Comparison of ENCODE assay signal across 18 cellular contexts in the genomic region with DNA sequence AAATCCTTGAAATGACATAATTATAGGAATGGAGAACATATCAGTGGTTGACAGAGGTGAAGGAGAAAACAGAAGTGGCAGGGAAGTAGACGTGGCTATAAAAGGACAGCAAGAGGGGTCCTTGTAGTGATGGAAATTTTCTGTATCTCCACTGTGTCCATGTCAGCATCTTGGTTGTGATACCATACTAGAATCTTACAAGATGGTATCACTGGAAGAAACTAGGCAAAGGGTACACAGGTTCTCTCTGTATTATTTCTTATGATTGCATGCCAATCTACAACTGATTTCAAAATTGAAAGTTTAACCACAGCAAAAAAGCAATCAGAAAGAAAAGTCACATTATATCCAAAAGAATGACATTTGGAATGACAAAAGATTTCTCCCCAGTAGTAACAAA. TPM values are rescaled to one million over a fixed set of nuclear protein-coding genes. Genes with fewer than 3 reads are reported as not detected.
DNase-seq lines count a peak whose midpoint lies in the region; ATAC-seq, FAIRE-seq and TF ChIP-seq lines count a peak whose summit lies in the region.
"Had no signal": no experiment of that assay in that cellular context is flagged by ENCODE, and none has a peak within 500 bp of the region (broad histone marks: within the 10 kb centered on the region; RNA-seq: fewer than 3 reads in every experiment).

No MANE protein-coding gene starts in this region.

- H3K27ac Mint-ChIP-seq in activated T-cell treated with anti-CD3 and anti-CD28 coated beads, Interleukin-2, amount 50 U/mL, for 72 hours: peak overlapping the region; percentile 98
- peak overlapping the region; percentile 37 for H3K27ac Mint-ChIP-seq in CD8-positive, alpha-beta T cell
- H3K27ac Mint-ChIP-seq in activated naive CD4-positive, alpha-beta T cell treated with anti-CD3 and anti-CD28 coated beads, Interleukin-2, amount 50 U/mL, for 72 hours: peak overlapping the region; percentile 91 to 97
- peak overlapping the region; percentile 87 for H3K27ac Mint-ChIP-seq in stimulated activated effector memory CD8-positive, alpha-beta T cell treated with anti-CD3 and anti-CD28 coated beads, Interleukin-12 subunit alpha, Interleukin-12 subunit beta, amount 100 ng/mL, for 72 hours

- no peaks in the 10 kb centered on the region for H3K36me3 ChIP-seq in CD8-positive, alpha-beta T cell (ENCODE audit: insufficient read depth, low read length)
- peaks cover 1 to 12% of the 10 kb centered on the region in 2 experiments; a peak in 3 of 5 replicates for H3K36me3 ChIP-seq in HepG2 (replicated peaks in 1 of 2; ENCODE audit: control insufficient read depth in 1 of 2, insufficient read depth in 2 of 2, low read length in 2 of 2)
- H3K36me3 ChIP-seq: BE2C had no signal

- H2AFZ ChIP-seq in HepG2 (ENCODE audit: low read length): no peak overlapping the region

- intact Hi-C loops in CD8-positive, alpha-beta T cell (cut with DNase I, micrococcal nuclease): loop anchor here in 1 of 2 experiments (2.0 kb wide), 1 partner anchor 16 kb away; the partner anchor contains the start of gene ZC3H12D
- intact Hi-C loops in HepG2 (cut with micrococcal nuclease; ENCODE audit: unreplicated experiment): no loop called here

- H3K27me3 ChIP-seq in CD8-positive, alpha-beta T cell (ENCODE audit: insufficient read depth, low read length): no peaks in the 10 kb centered on the region
- no peaks in the 10 kb centered on the region for H3K27me3 ChIP-seq in HepG2 (ENCODE audit: control insufficient read depth in 1 of 2, insufficient read depth in 2 of 2, low read length in 2 of 2)
- H3K27me3 ChIP-seq: BE2C had no signal

- H3K27me3 Mint-ChIP-seq in activated T-cell treated with anti-CD3 and anti-CD28 coated beads, Interleukin-2, amount 50 U/mL, for 72 hours (ENCODE audit: low read depth): no peaks in the 10 kb centered on the region
- H3K27me3 Mint-ChIP-seq in CD8-positive, alpha-beta T cell (ENCODE audit: low read depth): no peaks in the 10 kb centered on the region

- no peaks in the 10 kb centered on the region for H4K20me1 ChIP-seq in HepG2 (ENCODE audit: insufficient read depth, low read length)

- no peak overlapping the region for H3K9ac ChIP-seq in HepG2 (ENCODE audit: insufficient read depth, low read depth, low read length)

- no TSS peak for BruUV-seq in HepG2 (replicated peaks; lab: Mats Ljungman, UMichigan)

- H3K79me2 ChIP-seq in HepG2 (ENCODE audit: insufficient read depth, low read length): no peaks in the 10 kb centered on the region

- no peak overlapping the region for H3K4me2 ChIP-seq in HepG2 (ENCODE audit: low read depth, low read length)

- CTCF ChIA-PET in CD8-positive, alpha-beta T cell (lab: Charles Lee): no interaction called here
- CTCF ChIA-PET in HepG2 (lab: Yijun Ruan, JAX; ENCODE audit: low intra/inter-chr PET ratio, low total read pairs): no interaction called here

- DNase-seq in activated T-cell treated with anti-CD3 and anti-CD28 coated beads, Interleukin-2, amount 50 U/mL, for 72 hours: no peak
- DNase-seq in activated T-cell treated with anti-CD3 and anti-CD28 coated beads, Interleukin-2, amount 50 U/mL, for 1 hour: no peak
- no peak for DNase-seq in CD8-positive, alpha-beta T cell
- no peak for DNase-seq in activated naive CD4-positive, alpha-beta T cell treated with anti-CD3 and anti-CD28 coated beads, Interleukin-2, amount 50 U/mL, for 72 hours (ENCODE audit: low spot score in 2 of 2)
- no peak for DNase-seq in stimulated activated effector memory CD8-positive, alpha-beta T cell treated with anti-CD3 and anti-CD28 coated beads, Interleukin-12 subunit alpha, Interleukin-12 subunit beta, amount 100 ng/mL, for 72 hours (ENCODE audit: low spot score in 2 of 2)
- DNase-seq in HepG2 (ENCODE audit: low spot score): no peak
- DNase-seq: BE2C, COR-L47, DMS153, EL, KBM-7, NCI-H146, NCI-H2081 treated with DMSO at 0.1 percent for 48 hours, NCI-H524 had no signal

- H3K4me1 Mint-ChIP-seq in activated T-cell treated with anti-CD3 and anti-CD28 coated beads, Interleukin-2, amount 50 U/mL, for 72 hours (ENCODE audit: low read depth): peaks cover 95% of the 10 kb centered on the region
- H3K4me1 Mint-ChIP-seq in CD8-positive, alpha-beta T cell (ENCODE audit: low read depth): peaks cover 18% of the 10 kb centered on the region
- H3K4me1 Mint-ChIP-seq in stimulated activated effector memory CD8-positive, alpha-beta T cell treated with anti-CD3 and anti-CD28 coated beads, Interleukin-12 subunit alpha, Interleukin-12 subunit beta, amount 100 ng/mL, for 72 hours: peaks cover 65% of the 10 kb centered on the region

- peaks cover 2% of the 10 kb centered on the region for H3K4me1 ChIP-seq in CD8-positive, alpha-beta T cell (ENCODE audit: insufficient read depth, low read length)
- peaks cover 22% of the 10 kb centered on the region for H3K4me1 ChIP-seq in HepG2 (ENCODE audit: insufficient read depth, low read length)
- H3K4me1 ChIP-seq: BE2C had no signal

- POLR2A ChIA-PET in CD8-positive, alpha-beta T cell (lab: Charles Lee): no interaction called here
- POLR2A ChIA-PET in HepG2 (lab: Yijun Ruan, JAX): no interaction called here

- H3K9me3 ChIP-seq in CD8-positive, alpha-beta T cell (ENCODE audit: low read length): no peaks in the 10 kb centered on the region
- H3K9me3 ChIP-seq in HepG2 (ENCODE audit: low read length): no peaks in the 10 kb centered on the region
- H3K9me3 ChIP-seq: BE2C had no signal

- TF ChIP-seq CTCF in CD8-positive, alpha-beta T cell (IDR thresholded peaks at IDR 0.05): no peak
- TF ChIP-seq CTCF in HepG2 (CRISPR knock-in tag; IDR thresholded peaks at IDR 0.05): no peak

- WGBS in HepG2 (ENCODE audit: low lambda C conversion rate): 100% methylated on average over 1 of the region's 1 CpG

- in situ Hi-C loops in HepG2 (cut with HindIII; ENCODE audit: extremely low pct_ligation_motif_present, low pct_unique_long_range_greater_than_20kb): no loop called here

- no peak for FAIRE-seq in HepG2 (lab: Jason Lieb, UNC)
- FAIRE-seq: H1, RCC 7860 had no signal

- H3K27ac ChIP-seq in CD8-positive, alpha-beta T cell (ENCODE audit: low read depth, low read length): peak overlapping the region; percentile 18
- H3K27ac ChIP-seq in HepG2 (ENCODE audit: extremely low read length, insufficient read depth, low read length): no peak overlapping the region
- H3K27ac ChIP-seq: HL-60 had no signal

- H3K36me3 Mint-ChIP-seq in activated T-cell treated with anti-CD3 and anti-CD28 coated beads, Interleukin-2, amount 50 U/mL, for 72 hours (ENCODE audit: insufficient read depth in 2 of 2): peaks cover 2 to 29% of the 10 kb centered on the region in 2 donors
- H3K36me3 Mint-ChIP-seq in CD8-positive, alpha-beta T cell: peaks cover 44% of the 10 kb centered on the region
- H3K36me3 Mint-ChIP-seq in activated naive CD4-positive, alpha-beta T cell treated with anti-CD3 and anti-CD28 coated beads, Interleukin-2, amount 50 U/mL, for 72 hours: peaks cover 7 to 37% of the 10 kb centered on the region in 2 donors
- H3K36me3 Mint-ChIP-seq in stimulated activated effector memory CD8-positive, alpha-beta T cell treated with anti-CD3 and anti-CD28 coated beads, Interleukin-12 subunit alpha, Interleukin-12 subunit beta, amount 100 ng/mL, for 72 hours: peaks cover 67% of the 10 kb centered on the region

- no peaks in the 10 kb centered on the region for H3K9me3 Mint-ChIP-seq in activated T-cell treated with anti-CD3 and anti-CD28 coated beads, Interleukin-2, amount 50 U/mL, for 72 hours
- H3K9me3 Mint-ChIP-seq in CD8-positive, alpha-beta T cell: no peaks in the 10 kb centered on the region
- no peaks in the 10 kb centered on the region for H3K9me3 Mint-ChIP-seq in activated naive CD4-positive, alpha-beta T cell treated with anti-CD3 and anti-CD28 coated beads, Interleukin-2, amount 50 U/mL, for 72 hours
- H3K9me3 Mint-ChIP-seq in stimulated activated effector memory CD8-positive, alpha-beta T cell treated with anti-CD3 and anti-CD28 coated beads, Interleukin-12 subunit alpha, Interleukin-12 subunit beta, amount 100 ng/mL, for 72 hours: no peaks in the 10 kb centered on the region

- peak overlapping the region; percentile 27 to 56 for H3K4me3 Mint-ChIP-seq in activated T-cell treated with anti-CD3 and anti-CD28 coated beads, Interleukin-2, amount 50 U/mL, for 72 hours
- H3K4me3 Mint-ChIP-seq in CD8-positive, alpha-beta T cell: no peak overlapping the region
- no peak overlapping the region for H3K4me3 Mint-ChIP-seq in stimulated activated effector memory CD8-positive, alpha-beta T cell treated with anti-CD3 and anti-CD28 coated beads, Interleukin-12 subunit alpha, Interleukin-12 subunit beta, amount 100 ng/mL, for 72 hours

- no peak for TF ChIP-seq EP300 in HepG2 (IDR thresholded peaks at IDR 0.05; ENCODE audit: low read depth in 2 of 2, low read length in 2 of 2)
- no peak for TF ChIP-seq EP300 in HepG2 (CRISPR knock-in tag; IDR thresholded peaks at IDR 0.05; ENCODE audit: borderline replicate concordance)

- H3K4me3 ChIP-seq in CD8-positive, alpha-beta T cell (ENCODE audit: low read depth, low read length): no peak overlapping the region
- H3K4me3 ChIP-seq in HepG2 (replicated peaks in 1 of 3; ENCODE audit: insufficient read depth in 1 of 3, low read depth in 2 of 3, low read length in 3 of 3): no peak overlapping the region

- ATAC-seq in activated T-cell treated with anti-CD3 and anti-CD28 coated beads, Interleukin-2, amount 50 U/mL, for 72 hours (replicated peaks in 1 of 2): peak; percentile 49 to 56
- no peak for ATAC-seq in CD8-positive, alpha-beta T cell
- ATAC-seq in activated naive CD4-positive, alpha-beta T cell treated with anti-CD3 and anti-CD28 coated beads, Interleukin-2, amount 50 U/mL, for 72 hours: peak; percentile 71
- ATAC-seq in stimulated activated effector memory CD8-positive, alpha-beta T cell treated with anti-CD3 and anti-CD28 coated beads, Interleukin-12 subunit alpha, Interleukin-12 subunit beta, amount 100 ng/mL, for 72 hours: no peak
- ATAC-seq in HG02798 (IDR thresholded peaks at IDR 0.05; ENCODE audit: poor library complexity, unreplicated experiment) (no peak), HepG2 (no peak)

- TF ChIP-seq POLR2A in HepG2 (IDR thresholded peaks at IDR 0.05; ENCODE audit: insufficient read depth in 1 of 2, low read depth in 2 of 2, low read length in 2 of 2): no peak

- no peak for TF ChIP-seq RAD21 in HepG2 (CRISPR knock-in tag; IDR thresholded peaks at IDR 0.05)

RNA-seq across cellular contexts. Expression of gene ZC3H12D, which starts 16.4 kb away (rescaled TPM):
- total RNA-seq in activated T-cell treated with anti-CD3 and anti-CD28 coated beads, Interleukin-2, amount 50 U/mL, for 72 hours: 100 to 1,000 TPM; 106 to 170 TPM
- 10 to 100 TPM; 45.9 to 50.0 TPM for total RNA-seq in CD8-positive, alpha-beta T cell
- 100 to 1,000 TPM in 1 of 2 donors, 10 to 100 TPM in 1; 87.1 to 186 TPM for total RNA-seq in activated naive CD4-positive, alpha-beta T cell treated with anti-CD3 and anti-CD28 coated beads, Interleukin-2, amount 50 U/mL, for 72 hours
- total RNA-seq in HepG2 (2016; rRNA removed; fragmentation: Illumina TruSeq; extraction: Trizol): 2.1 and 2.7 TPM in 2 replicates
- total RNA-seq in HepG2 (2016; cell fraction: cytosol; rRNA removed; fragmentation: Illumina TruSeq; extraction: Trizol; ENCODE audit: low read depth): 0.88 and 0.91 TPM in 2 replicates
- total RNA-seq in HepG2 (2016; cell fraction: insoluble cytoplasmic fraction; rRNA removed; fragmentation: Illumina TruSeq; extraction: Trizol): 1.2 and 1.9 TPM in 2 replicates
- total RNA-seq in HepG2 (2016; cell fraction: membrane; rRNA removed; fragmentation: Illumina TruSeq; extraction: Trizol): 1.1 and 1.2 TPM in 2 replicates
- total RNA-seq in HepG2 (2016; cell fraction: nucleus; rRNA removed; fragmentation: Illumina TruSeq; extraction: Trizol): 2.5 and 3.1 TPM in 2 replicates
- 1.2 and 1.7 TPM in 2 replicates for polyA plus RNA-seq in HepG2 (2011; rRNA removed)
- 0.85 and 1.1 TPM in 2 replicates for polyA plus RNA-seq in HepG2 (2011; cell fraction: cytosol; rRNA removed)
- polyA plus RNA-seq in HepG2 (2011; cell fraction: nucleus; rRNA removed): 2.7 and 3.3 TPM in 2 replicates
- 0.52 and 1.1 TPM in 2 replicates for polyA plus RNA-seq in HepG2 (2012)
- 0.17 and 0.23 TPM in 2 replicates for polyA plus RNA-seq in HepG2 (2016; cell fraction: cytosol; fragmentation: Illumina TruSeq; extraction: Trizol; ENCODE audit: low read depth)
- 0.86 and 1.6 TPM in 2 replicates for polyA plus RNA-seq in HepG2 (2016; cell fraction: insoluble cytoplasmic fraction; fragmentation: Illumina TruSeq; extraction: Trizol; ENCODE audit: low read depth)
- polyA plus RNA-seq in HepG2 (2016; cell fraction: membrane; fragmentation: Illumina TruSeq; extraction: Trizol; ENCODE audit: low read depth): 0.51 and 0.76 TPM in 2 replicates
- polyA plus RNA-seq in HepG2 (2016; cell fraction: nucleus; fragmentation: Illumina TruSeq; extraction: Trizol; ENCODE audit: insufficient read depth, low read depth): 2.8 and 3.1 TPM in 2 replicates
- polyA minus RNA-seq in HepG2 (2011; rRNA and poly(A)+ RNA removed; ENCODE audit: low replicate concordance): 0.54 and 3.2 TPM in 2 replicates
- polyA minus RNA-seq in HepG2 (2011; cell fraction: cytosol; rRNA and poly(A)+ RNA removed): 0.53 and 1.2 TPM in 2 replicates
- 2.2 and 2.9 TPM in 2 replicates for polyA minus RNA-seq in HepG2 (2011; cell fraction: nucleus; rRNA and poly(A)+ RNA removed)

RNA-seq across cellular contexts. Expression of gene PPIL4, which starts 44.6 kb away (rescaled TPM):
- 10 to 100 TPM; 29.5 to 42.0 TPM for total RNA-seq in activated T-cell treated with anti-CD3 and anti-CD28 coated beads, Interleukin-2, amount 50 U/mL, for 72 hours
- 10 to 100 TPM; 59.1 to 59.4 TPM for total RNA-seq in CD8-positive, alpha-beta T cell
- 10 to 100 TPM; 21.9 to 29.3 TPM for total RNA-seq in activated naive CD4-positive, alpha-beta T cell treated with anti-CD3 and anti-CD28 coated beads, Interleukin-2, amount 50 U/mL, for 72 hours
- total RNA-seq in HepG2 (2016; rRNA removed; fragmentation: Illumina TruSeq; extraction: Trizol): 46.0 and 67.8 TPM in 2 replicates
- total RNA-seq in HepG2 (2016; cell fraction: cytosol; rRNA removed; fragmentation: Illumina TruSeq; extraction: Trizol; ENCODE audit: low read depth): 13.8 and 17.0 TPM in 2 replicates
- 47.1 and 69.6 TPM in 2 replicates for total RNA-seq in HepG2 (2016; cell fraction: insoluble cytoplasmic fraction; rRNA removed; fragmentation: Illumina TruSeq; extraction: Trizol)
- 14.4 and 19.2 TPM in 2 replicates for total RNA-seq in HepG2 (2016; cell fraction: membrane; rRNA removed; fragmentation: Illumina TruSeq; extraction: Trizol)
- 37.8 and 41.0 TPM in 2 replicates for total RNA-seq in HepG2 (2016; cell fraction: nucleus; rRNA removed; fragmentation: Illumina TruSeq; extraction: Trizol)
- polyA plus RNA-seq in HepG2 (2011; rRNA removed): 5.2 and 5.5 TPM in 2 replicates
- polyA plus RNA-seq in HepG2 (2011; cell fraction: cytosol; rRNA removed): 1.8 and 3.8 TPM in 2 replicates
- polyA plus RNA-seq in HepG2 (2011; cell fraction: nucleus; rRNA removed): 4.0 and 6.2 TPM in 2 replicates
- 21.8 and 30.7 TPM in 2 replicates for polyA plus RNA-seq in HepG2 (2012)
- 2.4 and 2.5 TPM in 2 replicates for polyA plus RNA-seq in HepG2 (2016; cell fraction: cytosol; fragmentation: Illumina TruSeq; extraction: Trizol; ENCODE audit: low read depth)
- 59.0 and 69.8 TPM in 2 replicates for polyA plus RNA-seq in HepG2 (2016; cell fraction: insoluble cytoplasmic fraction; fragmentation: Illumina TruSeq; extraction: Trizol; ENCODE audit: low read depth)
- polyA plus RNA-seq in HepG2 (2016; cell fraction: membrane; fragmentation: Illumina TruSeq; extraction: Trizol; ENCODE audit: low read depth): 3.5 and 5.4 TPM in 2 replicates
- 55.7 and 57.6 TPM in 2 replicates for polyA plus RNA-seq in HepG2 (2016; cell fraction: nucleus; fragmentation: Illumina TruSeq; extraction: Trizol; ENCODE audit: insufficient read depth, low read depth)
- polyA minus RNA-seq in HepG2 (2011; rRNA and poly(A)+ RNA removed; ENCODE audit: low replicate concordance): 1.0 and 1.7 TPM in 2 replicates
- polyA minus RNA-seq in HepG2 (2011; cell fraction: cytosol; rRNA and poly(A)+ RNA removed): 9.3 and 11.2 TPM in 2 replicates
- polyA minus RNA-seq in HepG2 (2011; cell fraction: nucleus; rRNA and poly(A)+ RNA removed): 18.6 and 19.8 TPM in 2 replicates

Comparison
In these comparisons a context has a peak if more than half of its experiments do, and no peak if none do; other contexts are left out.
1. ATAC-seq: peak in activated T-cell treated with anti-CD3 and anti-CD28 coated beads, Interleukin-2, amount 50 U/mL, for 72 hours (2 of 2) and activated naive CD4-positive, alpha-beta T cell treated with anti-CD3 and anti-CD28 coated beads, Interleukin-2, amount 50 U/mL, for 72 hours (2 of 2); none in CD8-positive, alpha-beta T cell (single experiment), stimulated activated effector memory CD8-positive, alpha-beta T cell treated with anti-CD3 and anti-CD28 coated beads, Interleukin-12 subunit alpha, Interleukin-12 subunit beta, amount 100 ng/mL, for 72 hours (single experiment), HG02798 (single experiment) and HepG2 (single experiment).
2. H3K27ac Mint-ChIP-seq: peak in every context shown above with its lines; median percentile 98 in activated T-cell treated with anti-CD3 and anti-CD28 coated beads, Interleukin-2, amount 50 U/mL, for 72 hours; 94 in activated naive CD4-positive, alpha-beta T cell treated with anti-CD3 and anti-CD28 coated beads, Interleukin-2, amount 50 U/mL, for 72 hours; 87 in stimulated activated effector memory CD8-positive, alpha-beta T cell treated with anti-CD3 and anti-CD28 coated beads, Interleukin-12 subunit alpha, Interleukin-12 subunit beta, amount 100 ng/mL, for 72 hours; 37 in CD8-positive, alpha-beta T cell.
3. H3K4me3 Mint-ChIP-seq: peak in activated T-cell treated with anti-CD3 and anti-CD28 coated beads, Interleukin-2, amount 50 U/mL, for 72 hours (2 of 2); none in CD8-positive, alpha-beta T cell (single experiment) and stimulated activated effector memory CD8-positive, alpha-beta T cell treated with anti-CD3 and anti-CD28 coated beads, Interleukin-12 subunit alpha, Interleukin-12 subunit beta, amount 100 ng/mL, for 72 hours (single experiment).
4. RNA of gene ZC3H12D, which starts 16.4 kb away (total RNA-seq): 87.1 to 186 TPM in activated naive CD4-positive, alpha-beta T cell treated with anti-CD3 and anti-CD28 coated beads, Interleukin-2, amount 50 U/mL, for 72 hours, 106 to 170 TPM in activated T-cell treated with anti-CD3 and anti-CD28 coated beads, Interleukin-2, amount 50 U/mL, for 72 hours and 45.9 to 50.0 TPM in CD8-positive, alpha-beta T cell; 0.88 to 3.1 TPM in HepG2; every median in the first group is over 10 times any median in the second.